In the genomic region with DNA sequence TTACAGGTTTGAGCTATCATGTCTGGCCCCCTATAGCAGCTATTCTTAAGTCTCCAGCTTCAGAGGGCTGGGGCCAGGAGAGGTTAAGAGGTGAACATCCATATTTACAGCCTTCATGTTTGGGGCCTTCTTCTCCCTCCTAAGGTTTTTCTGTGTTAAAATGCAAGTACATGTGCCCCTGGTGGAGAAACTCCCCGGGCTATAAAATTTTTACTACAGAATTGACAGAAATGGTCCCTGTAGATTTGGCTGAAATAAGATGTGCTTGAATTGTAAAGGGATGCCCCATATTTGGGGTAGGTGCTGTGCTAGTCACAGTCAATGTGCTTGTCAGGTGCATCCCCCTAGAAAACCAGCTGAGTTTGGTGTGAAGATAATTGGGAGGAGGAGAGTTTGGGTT, we compare ENCODE assay signal across 16 cellular contexts.
A peak's percentile ranks its signal among the peaks of the same experiment; 100 is the strongest.
DNase-seq lines count a peak whose midpoint lies in the region; ATAC-seq and TF ChIP-seq lines count a peak whose summit lies in the region.
"Had no signal": no experiment of that assay in that cellular context is flagged by ENCODE, and none has a peak within 500 bp of the region (broad histone marks: within the 10 kb centered on the region; RNA-seq: fewer than 3 reads in every experiment).

No MANE protein-coding gene starts in this region.

- TF ChIP-seq CTCF in CD14-positive monocyte (IDR thresholded peaks at IDR 0.05): no peak
- peak; percentile 1 for TF ChIP-seq CTCF in GM12873 (IDR thresholded peaks at IDR 0.05; ENCODE audit: insufficient read depth, low read depth, low read length, missing control alignments)
- TF ChIP-seq CTCF in activated B cell treated with CpG ODN at 0.5 μM for 24 hours (IDR thresholded peaks at IDR 0.05): no peak
- no peak for TF ChIP-seq CTCF in upper lobe of left lung (IDR thresholded peaks at IDR 0.05)

- ATAC-seq in activated B cell treated with CpG ODN at 0.5 μM for 24 hours (ENCODE audit: low read depth) (no peak), memory B cell (ENCODE audit: low read depth) (no peak), GM21528 (IDR thresholded peaks at IDR 0.05; ENCODE audit: low FRiP score, unreplicated experiment) (no peak), upper lobe of left lung (ENCODE audit: low FRiP score in 2 of 2) (no peak)
- ATAC-seq: psoas muscle had no signal

- no peak overlapping the region for H3K27ac ChIP-seq in upper lobe of left lung
- H3K27ac ChIP-seq: left ventricle myocardium inferior, psoas muscle had no signal

- intact Hi-C loops in CD14-positive monocyte (cut with micrococcal nuclease) (loop anchor here (5.0 to 10.0 kb wide), 3 partner anchors 144 to 384 kb away; a partner anchor contains a TSS), activated B cell treated with CpG ODN at 0.5 μM for 24 hours (cut with micrococcal nuclease) (loop anchor here (5.0 kb wide), 1 partner anchor 639 kb away; a partner anchor contains a TSS)

- no peak overlapping the region for H3K4me3 ChIP-seq in upper lobe of left lung
- H3K4me3 ChIP-seq: left ventricle myocardium inferior, psoas muscle had no signal

- H3K36me3 Mint-ChIP-seq in CD14-positive monocyte: no peaks in the 10 kb centered on the region
- H3K36me3 Mint-ChIP-seq in activated B cell treated with CpG ODN at 0.5 μM for 24 hours (ENCODE audit: low read depth): no peaks in the 10 kb centered on the region
- H3K36me3 Mint-ChIP-seq in memory B cell: no peaks in the 10 kb centered on the region

- no peaks in the 10 kb centered on the region for H3K27me3 ChIP-seq in upper lobe of left lung

- no peaks in the 10 kb centered on the region for H3K36me3 ChIP-seq in upper lobe of left lung
- H3K36me3 ChIP-seq: left ventricle myocardium inferior had no signal

- no peak overlapping the region for H3K4me3 Mint-ChIP-seq in CD14-positive monocyte
- peak overlapping the region; percentile 66 for H3K4me3 Mint-ChIP-seq in activated B cell treated with CpG ODN at 0.5 μM for 24 hours
- peak overlapping the region; percentile 70 for H3K4me3 Mint-ChIP-seq in memory B cell

- H3K27ac Mint-ChIP-seq in CD14-positive monocyte (peak overlapping the region; percentile 80 to 94 (median 90)), activated B cell treated with CpG ODN at 0.5 μM for 24 hours (peak overlapping the region; percentile 94), memory B cell (peak overlapping the region; percentile 92)

- no peak for TF ChIP-seq EP300 in upper lobe of left lung (IDR thresholded peaks at IDR 0.05)

- H3K9me3 ChIP-seq in upper lobe of left lung: no peaks in the 10 kb centered on the region
- H3K9me3 ChIP-seq: left ventricle myocardium inferior, psoas muscle, SK-N-SH had no signal

- POLR2A ChIA-PET in activated B cell treated with CpG ODN at 0.5 μM for 24 hours (lab: Charles Lee): interaction anchor here (0.5 to 4.4 kb wide), 19 partner anchors 125 to 1450 kb away, joined by 3 to 47 read pairs (median 21); a partner anchor contains a TSS

- H3K4me1 ChIP-seq in upper lobe of left lung: peaks cover 0 to 3% (median 0%) of the 10 kb centered on the region in 4 donors
- H3K4me1 ChIP-seq: psoas muscle had no signal

- TF ChIP-seq POLR2A in upper lobe of left lung (IDR thresholded peaks at IDR 0.05): no peak

- peaks cover 0 to 2% (median 0%) of the 10 kb centered on the region in 3 donors for H3K27me3 Mint-ChIP-seq in CD14-positive monocyte (ENCODE audit: low read depth in 3 of 3)
- H3K27me3 Mint-ChIP-seq in activated B cell treated with CpG ODN at 0.5 μM for 24 hours: no peaks in the 10 kb centered on the region
- H3K27me3 Mint-ChIP-seq in memory B cell: no peaks in the 10 kb centered on the region

- WGBS in upper lobe of left lung, 2 donors: 90 to 100% methylated on average over 1 of the region's 1 CpG

- H3K9me3 Mint-ChIP-seq in CD14-positive monocyte: no peaks in the 10 kb centered on the region
- no peaks in the 10 kb centered on the region for H3K9me3 Mint-ChIP-seq in activated B cell treated with CpG ODN at 0.5 μM for 24 hours
- H3K9me3 Mint-ChIP-seq in memory B cell: no peaks in the 10 kb centered on the region

- CTCF ChIA-PET in activated B cell treated with CpG ODN at 0.5 μM for 24 hours (lab: Charles Lee): interaction anchor here (0.6 to 13.1 kb wide), 8 partner anchors 125 to 465 kb away, joined by 3 to 298 read pairs (median 5); no protein-coding TSS in a partner anchor

- DNase-seq in CD14-positive monocyte (ENCODE audit: low spot score) (no peak), activated B cell treated with CpG ODN at 0.5 μM for 24 hours (no peak), memory B cell (ENCODE audit: low spot score in 2 of 2) (peak in 1 of 2 donors; percentile 11), NCI-H446 treated with DMSO at 0.1 percent for 48 hours (lab: John Stamatoyannopoulos, UW) (no peak), NCI-H2196 (lab: John Stamatoyannopoulos, UW; ENCODE audit: unreplicated experiment) (no peak), upper lobe of left lung (no peak)
- DNase-seq: AML-193, aorta, foreskin melanocyte, KBM-7, left ventricle myocardium inferior, NCI-H1436 treated with DMSO at 0.1 percent for 48 hours, psoas muscle, SK-N-SH had no signal

- peaks cover 34% of the 10 kb centered on the region for H3K4me1 Mint-ChIP-seq in CD14-positive monocyte
- peaks cover 77% of the 10 kb centered on the region for H3K4me1 Mint-ChIP-seq in activated B cell treated with CpG ODN at 0.5 μM for 24 hours
- H3K4me1 Mint-ChIP-seq in memory B cell: peaks cover 55% of the 10 kb centered on the region

Comparison
In these comparisons a context has a peak if more than half of its experiments do, and no peak if none do; other contexts are left out.
1. H3K4me3 Mint-ChIP-seq: peak in activated B cell treated with CpG ODN at 0.5 μM for 24 hours (single experiment) and memory B cell (single experiment); none in CD14-positive monocyte (0 of 2).
2. Peak in every context shown above with its lines, with median percentiles within 50 percentile points of each other: H3K27ac Mint-ChIP-seq.